26 cellular contexts compared by ENCODE assay signal in the genomic region with DNA sequence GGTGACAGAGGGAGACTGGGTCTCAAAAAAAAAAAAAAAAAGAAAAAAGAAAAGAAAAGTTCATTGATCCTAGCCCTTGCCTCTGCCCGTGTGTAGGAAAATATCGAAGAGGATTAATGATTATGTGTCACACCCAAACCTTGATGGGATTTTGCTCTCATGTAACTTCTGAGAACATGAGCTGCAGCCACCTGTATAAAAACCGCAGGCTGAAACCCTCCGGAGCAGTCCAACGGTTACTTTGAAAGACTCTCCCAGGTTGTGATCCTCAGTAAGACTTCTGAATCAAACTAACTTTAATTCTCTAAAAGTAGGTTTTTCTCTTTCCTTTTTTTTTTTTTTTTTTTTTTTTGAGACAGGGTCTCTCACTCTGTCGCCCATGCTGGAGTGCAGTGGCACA.
"Had no signal": no experiment of that assay in that cellular context is flagged by ENCODE, and none has a peak within 500 bp of the region (broad histone marks: within the 10 kb centered on the region; RNA-seq: fewer than 3 reads in every experiment).

No MANE protein-coding gene starts in this region.

- H3K4me2 ChIP-seq: smooth muscle cell had no signal

- H3K27me3 Mint-ChIP-seq: effector memory CD8-positive, alpha-beta T cell; naive thymus-derived CD8-positive, alpha-beta T cell had no signal

- H3K9me3 ChIP-seq: esophagus squamous epithelium, heart right ventricle, left lung, prostate gland, right atrium auricular region, vagina had no signal

- H3K27ac ChIP-seq: coronary artery, esophagus squamous epithelium, heart right ventricle, left lung, prostate gland, right atrium auricular region, vagina had no signal

- H3K27me3 ChIP-seq: esophagus squamous epithelium, right atrium auricular region, vagina had no signal

- ATAC-seq: effector memory CD8-positive, alpha-beta T cell; heart right ventricle; left cardiac atrium; left lung; naive thymus-derived CD8-positive, alpha-beta T cell; sciatic nerve had no signal

- H3K36me3 ChIP-seq: esophagus squamous epithelium, heart right ventricle, left lung, prostate gland, right atrium auricular region, vagina had no signal

- H3K9me3 Mint-ChIP-seq: effector memory CD8-positive, alpha-beta T cell; naive thymus-derived CD8-positive, alpha-beta T cell had no signal

- H3K4me3 Mint-ChIP-seq: effector memory CD8-positive, alpha-beta T cell; naive thymus-derived CD8-positive, alpha-beta T cell; nephron progenitor cell had no signal

- H3K27ac Mint-ChIP-seq: effector memory CD8-positive, alpha-beta T cell had no signal

- DNase-seq: effector memory CD8-positive, alpha-beta T cell; erythroblast; esophagus squamous epithelium; foreskin melanocyte; glutamatergic neuron; heart right ventricle; hippocampal formation; left cardiac atrium; left lung; mammary epithelial cell; mesendoderm; midbrain; naive thymus-derived CD8-positive, alpha-beta T cell; nephron progenitor cell; nucleus accumbens; stimulated activated CD4-positive, alpha-beta T cell treated with anti-CD3 and anti-CD28 coated beads, Interleukin-12 subunit alpha, Interleukin-12 subunit beta, amount 100 ng/mL, for 4 hours; stimulated activated CD4-positive, alpha-beta T cell treated with anti-CD3 and anti-CD28 coated beads, Interleukin-1b, Interleukin-23, amount 100 ng/mL, for 48 hours; stimulated activated CD4-positive, alpha-beta T cell treated with anti-CD3 and anti-CD28 coated beads, Interleukin-4, amount 100 ng/mL, for 1 hour; stimulated activated naive CD4-positive, alpha-beta T cell; trophoblast cell had no signal

- H3K4me3 ChIP-seq: coronary artery, esophagus squamous epithelium, heart right ventricle, left lung, prostate gland, right atrium auricular region, smooth muscle cell, vagina had no signal
